In the genomic region with DNA sequence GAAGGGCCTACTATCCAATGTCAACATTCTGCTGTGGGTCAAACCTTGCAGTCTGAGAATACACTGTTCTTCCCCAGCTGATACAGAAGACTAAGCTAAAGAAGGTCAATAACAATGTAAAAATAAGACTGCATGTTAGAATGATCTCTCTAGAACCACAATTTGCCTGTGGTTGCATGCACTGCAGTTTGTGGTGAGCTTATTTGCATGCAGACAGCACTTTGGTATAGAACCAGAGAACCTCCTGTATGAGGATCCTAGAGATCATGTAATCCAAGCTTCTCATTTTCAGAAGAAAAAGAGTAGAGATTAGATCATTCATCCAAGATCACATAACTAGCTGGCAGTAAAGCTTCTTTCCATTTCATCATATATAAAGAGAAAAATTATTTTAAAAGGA, we compare ENCODE assay signal across 9 cellular contexts. TPM values are rescaled to one million over a fixed set of nuclear protein-coding genes. Genes with fewer than 3 reads are reported as not detected.
A peak's percentile ranks its signal among the peaks of the same experiment; 100 is the strongest.
DNase-seq lines count a peak whose midpoint lies in the region; ATAC-seq, FAIRE-seq and TF ChIP-seq lines count a peak whose summit lies in the region.
"Had no signal": no experiment of that assay in that cellular context is flagged by ENCODE, and none has a peak within 500 bp of the region (broad histone marks: within the 10 kb centered on the region; RNA-seq: fewer than 3 reads in every experiment).

No MANE protein-coding gene starts in this region.

- no peak overlapping the region for H3K4me3 Mint-ChIP-seq in activated CD4-positive, alpha-beta memory T cell treated with anti-CD3 and anti-CD28 coated beads, Interleukin-2, amount 10 ng/mL, durations not matched to agents 7 days and 5 days

- peak; percentile 95 for FAIRE-seq in GM12892 (lab: Jason Lieb, UNC)

- no peaks in the 10 kb centered on the region for H3K27me3 Mint-ChIP-seq in activated CD4-positive, alpha-beta memory T cell treated with anti-CD3 and anti-CD28 coated beads, Interleukin-2, amount 10 ng/mL, durations not matched to agents 7 days and 5 days

- no peak for DNase-seq in GM12892 (ENCODE audit: insufficient read length)
- DNase-seq in activated CD4-positive, alpha-beta memory T cell treated with anti-CD3 and anti-CD28 coated beads, Interleukin-2, amount 10 ng/mL, durations not matched to agents 7 days and 5 days, result peak; percentile 55
- no peak for DNase-seq in RKO (ENCODE audit: low spot score)
- no peak for DNase-seq in DMS 273 treated with DMSO at 0.1 percent for 48 hours (lab: John Stamatoyannopoulos, UW)
- DNase-seq in H7, result no peak
- DNase-seq in esophagus muscularis mucosa (ENCODE audit: extremely low spot score), result no peak
- DNase-seq: heart right ventricle had no signal

- no peaks in the 10 kb centered on the region for H3K27me3 ChIP-seq in H7 (ENCODE audit: control insufficient read depth, insufficient read depth, low read length)
- H3K27me3 ChIP-seq in esophagus muscularis mucosa, result no peaks in the 10 kb centered on the region
- H3K27me3 ChIP-seq: heart right ventricle had no signal

- peak; percentile 97 for ATAC-seq in GM19452 (IDR thresholded peaks at IDR 0.05; ENCODE audit: unreplicated experiment)
- ATAC-seq in HG03108 (IDR thresholded peaks at IDR 0.05; ENCODE audit: unreplicated experiment), result peak; percentile 97

- peaks cover 0 to 11% (median 8%) of the 10 kb centered on the region in 4 donors for H3K4me1 ChIP-seq in esophagus muscularis mucosa

- peaks cover 20% of the 10 kb centered on the region for H3K4me1 Mint-ChIP-seq in activated CD4-positive, alpha-beta memory T cell treated with anti-CD3 and anti-CD28 coated beads, Interleukin-2, amount 10 ng/mL, durations not matched to agents 7 days and 5 days

- no peak for TF ChIP-seq CTCF in esophagus muscularis mucosa (IDR thresholded peaks at IDR 0.05)

- POLR2A ChIA-PET in activated CD4-positive, alpha-beta memory T cell treated with anti-CD3 and anti-CD28 coated beads, Interleukin-2, amount 10 ng/mL, durations not matched to agents 7 days and 5 days (lab: Charles Lee), result interaction anchor here (1.0 to 1.4 kb wide), 3 partner anchors 11 to 59 kb away, joined by 3 to 8 read pairs (median 7); partner anchors contain the start of gene PAXBP1

- CTCF ChIA-PET in activated CD4-positive, alpha-beta memory T cell treated with anti-CD3 and anti-CD28 coated beads, Interleukin-2, amount 10 ng/mL, durations not matched to agents 7 days and 5 days (lab: Charles Lee), result interaction anchor here (1.0 to 1.1 kb wide), 2 partner anchors 11 to 613 kb away, joined by 3 to 4 read pairs; partner anchors contain the start of gene IFNAR1

- H3K9me3 Mint-ChIP-seq in activated CD4-positive, alpha-beta memory T cell treated with anti-CD3 and anti-CD28 coated beads, Interleukin-2, amount 10 ng/mL, durations not matched to agents 7 days and 5 days, result no peaks in the 10 kb centered on the region

- intact Hi-C loops in esophagus muscularis mucosa (cut with DNase I), result no loop called here

- H3K36me3 ChIP-seq in H7 (replicated peaks; ENCODE audit: control insufficient read depth, insufficient read depth, low read length) (no peaks in the 10 kb centered on the region), esophagus muscularis mucosa (no peaks in the 10 kb centered on the region)

- no peak for TF ChIP-seq POLR2A in GM12892 (IDR thresholded peaks at IDR 0.05; ENCODE audit: low read depth, low read length)
- TF ChIP-seq POLR2A in esophagus muscularis mucosa (IDR thresholded peaks at IDR 0.05; ENCODE audit: low read depth), result no peak

- H3K9me3 ChIP-seq in esophagus muscularis mucosa, result no peaks in the 10 kb centered on the region

- peaks cover 20% of the 10 kb centered on the region for H3K36me3 Mint-ChIP-seq in activated CD4-positive, alpha-beta memory T cell treated with anti-CD3 and anti-CD28 coated beads, Interleukin-2, amount 10 ng/mL, durations not matched to agents 7 days and 5 days (ENCODE audit: low read depth)

- no peak overlapping the region for H3K27ac ChIP-seq in esophagus muscularis mucosa (replicated peaks in 1 of 4)

- H3K27ac Mint-ChIP-seq in activated CD4-positive, alpha-beta memory T cell treated with anti-CD3 and anti-CD28 coated beads, Interleukin-2, amount 10 ng/mL, durations not matched to agents 7 days and 5 days, result no peak overlapping the region

- no peak overlapping the region for H3K4me3 ChIP-seq in H7 (ENCODE audit: insufficient read depth, low read depth, low read length)
- no peak overlapping the region for H3K4me3 ChIP-seq in esophagus muscularis mucosa
- H3K4me3 ChIP-seq: heart right ventricle had no signal

- TF ChIP-seq EP300 in esophagus muscularis mucosa (IDR thresholded peaks at IDR 0.05), result no peak

RNA-seq across cellular contexts. Expression of gene SYNJ1, which starts 15.8 kb away (rescaled TPM):
- polyA plus RNA-seq in GM12892 (2012; ENCODE audit: missing spikeins), result 4.3 TPM
- 10 to 100 TPM; 18.7 to 21.8 TPM for total RNA-seq in activated CD4-positive, alpha-beta memory T cell treated with anti-CD3 and anti-CD28 coated beads, Interleukin-2, amount 10 ng/mL, durations not matched to agents 7 days and 5 days
- total RNA-seq in H7 (2014; rRNA removed; shearing (Covaris generic)), result 0.97 and 1.2 TPM in 2 replicates
- 1 to 10 TPM; 8.1 to 9.4 (median 8.5) TPM for total RNA-seq in esophagus muscularis mucosa

RNA-seq across cellular contexts. Expression of gene PAXBP1, which starts 59.5 kb away (rescaled TPM):
- 32.7 TPM for polyA plus RNA-seq in GM12892 (2012; ENCODE audit: missing spikeins)
- total RNA-seq in activated CD4-positive, alpha-beta memory T cell treated with anti-CD3 and anti-CD28 coated beads, Interleukin-2, amount 10 ng/mL, durations not matched to agents 7 days and 5 days, result 10 to 100 TPM; 46.1 to 47.9 TPM
- 25.5 and 49.1 TPM in 2 replicates for total RNA-seq in H7 (2014; rRNA removed; shearing (Covaris generic))
- total RNA-seq in esophagus muscularis mucosa, result 10 to 100 TPM; 21.4 to 40.3 (median 24.5) TPM
